9 cellular contexts compared by ENCODE assay signal in the genomic region with DNA sequence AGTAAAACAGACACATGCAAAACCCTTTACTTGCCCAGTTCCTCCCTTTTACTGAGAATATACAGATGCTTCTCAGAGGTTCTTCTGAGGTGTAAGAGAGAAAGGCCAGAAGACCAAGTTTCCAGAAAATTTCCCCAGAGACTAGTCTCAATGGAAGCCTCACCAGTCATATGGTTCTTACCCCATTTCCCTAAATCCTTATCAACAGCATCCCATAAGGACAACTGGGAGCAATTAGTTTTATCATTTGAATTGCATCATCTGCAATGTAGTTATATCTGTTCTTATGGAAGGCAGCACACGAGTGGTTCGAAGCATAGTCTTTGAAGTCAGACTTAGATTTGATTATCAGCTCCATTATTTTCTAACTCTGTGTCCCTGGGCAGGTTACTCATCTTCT.
"Had no signal": no experiment of that assay in that cellular context is flagged by ENCODE, and none has a peak within 500 bp of the region (broad histone marks: within the 10 kb centered on the region; RNA-seq: fewer than 3 reads in every experiment).

No MANE protein-coding gene starts in this region.

- H3K36me3 ChIP-seq: HAP-1 had no signal

- H3K4me1 ChIP-seq: HAP-1 had no signal

- ATAC-seq: GM23338, HCT116 had no signal

- H3K9ac ChIP-seq: GM23248 had no signal

- H2AFZ ChIP-seq: GM23248, GM23338 had no signal

- H3K27ac ChIP-seq: GM23248 had no signal

- H3K9me3 ChIP-seq: HAP-1 had no signal

- H3K4me2 ChIP-seq: GM23338 had no signal

- DNase-seq: GM23248, GOT3, H7, H9, HCEC 1CT, HFFc6 had no signal

- H3K4me3 ChIP-seq: GM23248, GM23338, HAP-1 had no signal
